Comparison of ENCODE assay signal across 6 cellular contexts in genomic region chr18:61369671-61370070, GRCh38. TPM values are rescaled to one million over a fixed set of nuclear protein-coding genes. Genes with fewer than 3 reads are reported as not detected.
"Had no signal": no experiment of that assay in that cellular context is flagged by ENCODE, and none has a peak within 500 bp of the region (broad histone marks: within the 10 kb centered on the region; RNA-seq: fewer than 3 reads in every experiment).

No MANE protein-coding gene starts in this region.

RNA-seq across cellular contexts. Expression of gene CDH20, which starts 36.4 kb away (rescaled TPM):
- total RNA-seq: activated CD4-positive, alpha-beta memory T cell treated with anti-CD3 and anti-CD28 coated beads, Interleukin-2, amount 10 ng/mL, durations not matched to agents 7 days and 5 days; activated CD4-positive, alpha-beta T cell treated with anti-CD3 and anti-CD28 coated beads, Interleukin-2, amount 10 ng/mL, durations not matched to agents 7 days and 5 days; activated CD8-positive, alpha-beta T cell treated with anti-CD3 and anti-CD28 coated beads for 36 hours; activated CD8-positive, alpha-beta T cell treated with anti-CD3 and anti-CD28 coated beads, Interleukin-2, amount 10 ng/mL, durations not matched to agents 7 days and 5 days; T-helper 1 cell treated with Interleukin-12 subunit alpha and Interleukin-12 subunit beta and Interleukin-4 antibody, amounts not matched to agents 30 ng/mL and 1 ng/mL, for 36 hours; T-helper 2 cell treated with Interferon-gamma antibody and Interleukin-4, amounts not matched to agents 100 ng/mL and 5 ng/mL, for 36 hours had no signal
